In the genomic region with DNA sequence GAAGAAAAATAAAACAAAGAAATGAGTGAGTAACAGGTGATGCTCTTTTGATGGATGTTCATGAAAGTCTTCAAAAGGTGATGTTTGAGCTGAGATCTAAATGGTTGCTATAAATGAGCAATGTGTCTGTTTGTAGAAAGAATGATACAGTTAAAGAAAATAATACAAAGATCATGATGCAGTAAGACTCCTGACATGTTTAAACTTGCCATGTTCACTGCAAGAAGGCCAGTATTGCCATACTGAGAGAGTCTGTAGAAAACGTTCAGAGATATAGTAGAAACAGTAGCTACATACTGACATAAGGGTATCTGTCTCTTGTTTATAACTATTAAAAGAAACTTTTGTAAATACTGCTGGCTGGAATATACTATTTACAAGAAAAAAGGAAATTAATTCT, we compare ENCODE assay signal across 20 cellular contexts.
"Had no signal": no experiment of that assay in that cellular context is flagged by ENCODE, and none has a peak within 500 bp of the region (broad histone marks: within the 10 kb centered on the region; RNA-seq: fewer than 3 reads in every experiment).

No MANE protein-coding gene starts in this region.

- DNase-seq: islet precursor cell; left ventricle myocardium inferior; midbrain; mucosa of descending colon; naive thymus-derived CD4-positive, alpha-beta T cell; ovary; right lobe of liver; stimulated activated CD4-positive, alpha-beta T cell treated with anti-CD3 and anti-CD28 coated beads, Interleukin-12 subunit alpha, Interleukin-12 subunit beta, amount 100 ng/mL, for 4 hours; stimulated activated CD4-positive, alpha-beta T cell treated with anti-CD3 and anti-CD28 coated beads, Interleukin-15, amount 100 ng/mL, for 24 hours; stimulated activated CD4-positive, alpha-beta T cell treated with anti-CD3 and anti-CD28 coated beads, Interleukin-2, amount 100 ng/mL, for 24 hours; stimulated activated CD4-positive, alpha-beta T cell treated with anti-CD3 and anti-CD28 coated beads, Interleukin-4, amount 100 ng/mL, for 1 hour; stimulated activated naive CD4-positive, alpha-beta T cell; tibial artery; uterus had no signal

- H3K9me3 ChIP-seq: mucosa of descending colon, ovary, right atrium auricular region, right lobe of liver, thoracic aorta, uterus had no signal

- H3K27ac ChIP-seq: left ventricle myocardium inferior, ovary, right atrium auricular region, right lobe of liver, suprapubic skin, thoracic aorta, tibial artery, uterus had no signal

- ATAC-seq: mucosa of descending colon; naive thymus-derived CD4-positive, alpha-beta T cell; natural killer cell treated with Interleukin-12 subunit alpha and Interleukin-12 subunit beta and Interleukin-15 and Interleukin-18, amount 100 ng/mL, for 72 hours; right lobe of liver; stimulated activated effector memory CD8-positive, alpha-beta T cell treated with anti-CD3 and anti-CD28 coated beads, Interleukin-12 subunit alpha, Interleukin-12 subunit beta, amount 100 ng/mL, for 72 hours had no signal

- H3K27me3 ChIP-seq: ovary, right atrium auricular region, right lobe of liver, suprapubic skin, tibial artery, uterus had no signal

- H3K36me3 ChIP-seq: left ventricle myocardium inferior, ovary, right atrium auricular region, right lobe of liver, suprapubic skin, thoracic aorta, tibial artery, uterus had no signal

- H3K4me3 ChIP-seq: left ventricle myocardium inferior, lung, mucosa of descending colon, ovary, right atrium auricular region, right lobe of liver, suprapubic skin, thoracic aorta, tibial artery, uterus had no signal

- H3K4me1 ChIP-seq: left ventricle myocardium inferior, right atrium auricular region, right lobe of liver, suprapubic skin, tibial artery, uterus had no signal
